1 cellular context compared by ENCODE assay signal in the genomic region with DNA sequence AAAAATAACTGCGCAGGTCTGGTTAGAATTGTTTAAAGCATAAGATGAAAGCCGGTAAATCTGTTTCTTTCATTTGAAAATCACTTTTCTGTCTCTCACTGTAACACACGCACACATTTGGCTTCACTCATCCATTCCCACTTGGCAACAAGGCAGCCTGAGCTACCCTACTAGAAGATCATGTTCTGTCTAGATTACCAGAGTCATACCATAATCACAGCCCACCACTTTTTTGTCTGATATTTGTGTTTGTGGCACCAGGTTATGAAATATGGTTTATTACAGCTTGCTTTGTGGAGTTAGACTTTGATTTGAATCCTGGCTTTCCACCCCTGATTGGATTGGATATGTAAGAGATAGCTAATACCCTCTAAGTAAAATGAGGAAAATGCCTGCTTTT.
TF ChIP-seq lines count a peak whose summit lies in the region.

No MANE protein-coding gene starts in this region.

TF ChIP-seq in IMR-90, 13 proteins besides CTCF, POLR2A, EP300 and RAD21:
- TF ChIP-seq RCOR1 (IDR thresholded peaks at IDR 0.05; ENCODE audit: insufficient replicate concordance, low read length) (no peak), SMC3 (IDR thresholded peaks at IDR 0.05; ENCODE audit: low read depth, low read length) (no peak), FOS (IDR thresholded peaks at IDR 0.05; ENCODE audit: low read depth, low read length) (no peak), CHD1 (IDR thresholded peaks at IDR 0.05; ENCODE audit: low read depth, low read length) (no peak), CEBPB (IDR thresholded peaks at IDR 0.05; ENCODE audit: low read depth, low read length) (no peak), RFX5 (IDR thresholded peaks at IDR 0.05; ENCODE audit: low read depth, low read length) (no peak), MAFK (IDR thresholded peaks at IDR 0.05; ENCODE audit: low read depth, low read length) (no peak), MAZ (IDR thresholded peaks at IDR 0.05; ENCODE audit: borderline replicate concordance, low read depth, low read length) (no peak), MXI1 (IDR thresholded peaks at IDR 0.05; ENCODE audit: borderline replicate concordance, low read depth, low read length) (no peak), NFE2L2 (IDR thresholded peaks at IDR 0.05; ENCODE audit: low read depth, low read length) (no peak), BHLHE40 (IDR thresholded peaks at IDR 0.05; ENCODE audit: low read depth, low read length) (no peak)
- TF ChIP-seq, protein P1, sequence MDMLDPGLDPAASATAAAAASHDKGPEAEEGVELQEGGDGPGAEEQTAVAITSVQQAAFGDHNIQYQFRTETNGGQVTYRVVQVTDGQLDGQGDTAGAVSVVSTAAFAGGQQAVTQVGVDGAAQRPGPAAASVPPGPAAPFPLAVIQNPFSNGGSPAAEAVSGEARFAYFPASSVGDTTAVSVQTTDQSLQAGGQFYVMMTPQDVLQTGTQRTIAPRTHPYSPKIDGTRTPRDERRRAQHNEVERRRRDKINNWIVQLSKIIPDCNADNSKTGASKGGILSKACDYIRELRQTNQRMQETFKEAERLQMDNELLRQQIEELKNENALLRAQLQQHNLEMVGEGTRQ (IDR thresholded peaks at IDR 0.05; ENCODE audit: low read depth, low read length) = no peak
- TF ChIP-seq, protein P2, sequence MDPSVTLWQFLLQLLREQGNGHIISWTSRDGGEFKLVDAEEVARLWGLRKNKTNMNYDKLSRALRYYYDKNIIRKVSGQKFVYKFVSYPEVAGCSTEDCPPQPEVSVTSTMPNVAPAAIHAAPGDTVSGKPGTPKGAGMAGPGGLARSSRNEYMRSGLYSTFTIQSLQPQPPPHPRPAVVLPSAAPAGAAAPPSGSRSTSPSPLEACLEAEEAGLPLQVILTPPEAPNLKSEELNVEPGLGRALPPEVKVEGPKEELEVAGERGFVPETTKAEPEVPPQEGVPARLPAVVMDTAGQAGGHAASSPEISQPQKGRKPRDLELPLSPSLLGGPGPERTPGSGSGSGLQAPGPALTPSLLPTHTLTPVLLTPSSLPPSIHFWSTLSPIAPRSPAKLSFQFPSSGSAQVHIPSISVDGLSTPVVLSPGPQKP (IDR thresholded peaks at IDR 0.05; ENCODE audit: borderline replicate concordance, low read depth, low read length) = no peak
